8 cellular contexts compared by ENCODE assay signal in genomic region chr1:62144238-62144831, GRCh38. TPM values are rescaled to one million over a fixed set of nuclear protein-coding genes. Genes with fewer than 3 reads are reported as not detected.
DNase-seq lines count a peak whose midpoint lies in the region; ATAC-seq, FAIRE-seq and TF ChIP-seq lines count a peak whose summit lies in the region.

No MANE protein-coding gene starts in this region.

- H3K36me3 Mint-ChIP-seq in astrocyte (ENCODE audit: low read depth, unreplicated experiment): peaks cover 4% of the 10 kb centered on the region
- H3K36me3 Mint-ChIP-seq in stimulated activated effector memory CD8-positive, alpha-beta T cell treated with anti-CD3 and anti-CD28 coated beads, Interleukin-12 subunit alpha, Interleukin-12 subunit beta, amount 100 ng/mL, for 72 hours: peaks cover 18% of the 10 kb centered on the region
- H3K36me3 Mint-ChIP-seq in activated T-helper 17 cell treated with anti-CD3 and anti-CD28 coated beads, Interleukin-2, amount 50 U/mL, for 72 hours (ENCODE audit: low read depth): peaks cover 27% of the 10 kb centered on the region

- no peaks in the 10 kb centered on the region for H3K27me3 ChIP-seq in heart right ventricle
- H3K27me3 ChIP-seq in astrocyte (ENCODE audit: insufficient read depth, low read length): no peaks in the 10 kb centered on the region
- H3K27me3 ChIP-seq in keratinocyte (ENCODE audit: control insufficient read depth, extremely low read depth, insufficient read depth, low read length): no peaks in the 10 kb centered on the region

- H3K9ac ChIP-seq in astrocyte (ENCODE audit: low read length) (no peak overlapping the region), keratinocyte (ENCODE audit: control insufficient read depth, extremely low read depth, insufficient read depth, low read length) (no peak overlapping the region)

- ATAC-seq in heart right ventricle (peak in 2 of 8 donors; percentile 10 to 33), HG03342 (IDR thresholded peaks at IDR 0.05; ENCODE audit: unreplicated experiment) (peak; percentile 81)
- no peak for ATAC-seq in stimulated activated effector memory CD8-positive, alpha-beta T cell treated with anti-CD3 and anti-CD28 coated beads, Interleukin-12 subunit alpha, Interleukin-12 subunit beta, amount 100 ng/mL, for 72 hours
- no peak for ATAC-seq in activated T-helper 17 cell treated with anti-CD3 and anti-CD28 coated beads, Interleukin-2, amount 50 U/mL, for 72 hours (replicated peaks)

- intact Hi-C loops in heart right ventricle (cut with DNase I) (loop anchor here in 1 of 10 donors (5.0 kb wide), 1 partner anchor 67 kb away; no protein-coding TSS in a partner anchor), cardiac septum (cut with DNase I) (no loop called here)

- no peak overlapping the region for H3K27ac ChIP-seq in heart right ventricle
- H3K27ac ChIP-seq in astrocyte (ENCODE audit: low read depth, low read length): no peak overlapping the region
- no peak overlapping the region for H3K27ac ChIP-seq in keratinocyte (ENCODE audit: control insufficient read depth, insufficient read depth, low read length)

- H3K9me3 Mint-ChIP-seq in astrocyte (ENCODE audit: unreplicated experiment): no peaks in the 10 kb centered on the region
- no peaks in the 10 kb centered on the region for H3K9me3 Mint-ChIP-seq in stimulated activated effector memory CD8-positive, alpha-beta T cell treated with anti-CD3 and anti-CD28 coated beads, Interleukin-12 subunit alpha, Interleukin-12 subunit beta, amount 100 ng/mL, for 72 hours
- H3K9me3 Mint-ChIP-seq in activated T-helper 17 cell treated with anti-CD3 and anti-CD28 coated beads, Interleukin-2, amount 50 U/mL, for 72 hours: no peaks in the 10 kb centered on the region

- H3K9me1 ChIP-seq in keratinocyte (ENCODE audit: control insufficient read depth, extremely low read depth, insufficient read depth, low read length): no peaks in the 10 kb centered on the region

- H3K36me3 ChIP-seq in heart right ventricle (peaks cover 0 to 20% (median 7%) of the 10 kb centered on the region in 9 donors), astrocyte (ENCODE audit: insufficient read depth, low read length) (no peaks in the 10 kb centered on the region), keratinocyte (ENCODE audit: control insufficient read depth in 2 of 2, extremely low read depth in 1 of 2, insufficient read depth in 2 of 2, low read length in 2 of 2) (peaks cover 13 to 16% of the 10 kb centered on the region in 2 experiments)

- FAIRE-seq in astrocyte (lab: Jason Lieb, UNC): no peak
- FAIRE-seq in keratinocyte (lab: Jason Lieb, UNC): peak; percentile 41

- 0% methylated on average over 1 of the region's 1 CpG for WGBS in heart right ventricle, 2 donors

- H2AFZ ChIP-seq in astrocyte (ENCODE audit: low read depth, low read length) (no peak overlapping the region), keratinocyte (ENCODE audit: control insufficient read depth, low read length) (no peak overlapping the region)

- TF ChIP-seq CTCF in heart right ventricle (IDR thresholded peaks at IDR 0.05) (peak; percentile 39 to 84 (median 71)), astrocyte (IDR thresholded peaks at IDR 0.05; ENCODE audit: insufficient read depth, low read depth, low read length) (peak; percentile 69), keratinocyte (optimal IDR thresholded peaks at IDR 0.05 in 1 of 3, IDR thresholded peaks at IDR 0.05 in 1 of 3, conservative IDR thresholded peaks at IDR 0.05 in 1 of 3; ENCODE audit: extremely low read depth in 1 of 3, insufficient read depth in 2 of 3, low read length in 3 of 3) (peak; percentile 45 to 66 (median 52))

- H4K20me1 ChIP-seq in astrocyte (ENCODE audit: insufficient read depth, low read length): no peaks in the 10 kb centered on the region
- H4K20me1 ChIP-seq in keratinocyte (ENCODE audit: control insufficient read depth, extremely low read depth, insufficient read depth, low read length): no peaks in the 10 kb centered on the region

- H3K9me3 ChIP-seq in heart right ventricle (no peaks in the 10 kb centered on the region), astrocyte (ENCODE audit: insufficient read depth, low read depth, low read length) (no peaks in the 10 kb centered on the region), keratinocyte (ENCODE audit: control insufficient read depth, low read depth, low read length) (no peaks in the 10 kb centered on the region)

- DNase-seq in heart right ventricle (peak in 1 of 2 donors; percentile 25), cardiac septum (ENCODE audit: low spot score) (no peak), NOMO-1 treated with dmso at 0.1 percent for 144 hours (lab: John Stamatoyannopoulos, UW; ENCODE audit: unreplicated experiment) (peak; percentile 2), astrocyte (ENCODE audit: low read depth) (peak; percentile 19), keratinocyte (ENCODE audit: low read depth, low spot score) (no peak)
- peak; percentile 10 to 60 for DNase-seq in stimulated activated effector memory CD8-positive, alpha-beta T cell treated with anti-CD3 and anti-CD28 coated beads, Interleukin-12 subunit alpha, Interleukin-12 subunit beta, amount 100 ng/mL, for 72 hours (ENCODE audit: low spot score in 2 of 2)

- no peaks in the 10 kb centered on the region for H3K79me2 ChIP-seq in astrocyte (ENCODE audit: insufficient read depth, low read length)
- no peaks in the 10 kb centered on the region for H3K79me2 ChIP-seq in keratinocyte (ENCODE audit: control insufficient read depth, insufficient read depth, low read length)

- H3K4me2 ChIP-seq in astrocyte (ENCODE audit: low read length) (no peak overlapping the region), keratinocyte (ENCODE audit: control insufficient read depth, extremely low read depth, insufficient read depth, low read depth, low read length) (no peak overlapping the region)

- peaks cover 8% of the 10 kb centered on the region for H3K4me1 Mint-ChIP-seq in astrocyte (ENCODE audit: low read depth, unreplicated experiment)
- no peaks in the 10 kb centered on the region for H3K4me1 Mint-ChIP-seq in stimulated activated effector memory CD8-positive, alpha-beta T cell treated with anti-CD3 and anti-CD28 coated beads, Interleukin-12 subunit alpha, Interleukin-12 subunit beta, amount 100 ng/mL, for 72 hours
- H3K4me1 Mint-ChIP-seq in activated T-helper 17 cell treated with anti-CD3 and anti-CD28 coated beads, Interleukin-2, amount 50 U/mL, for 72 hours: no peaks in the 10 kb centered on the region

- H3K4me3 Mint-ChIP-seq in astrocyte (ENCODE audit: unreplicated experiment): no peak overlapping the region
- H3K4me3 Mint-ChIP-seq in stimulated activated effector memory CD8-positive, alpha-beta T cell treated with anti-CD3 and anti-CD28 coated beads, Interleukin-12 subunit alpha, Interleukin-12 subunit beta, amount 100 ng/mL, for 72 hours: no peak overlapping the region
- no peak overlapping the region for H3K4me3 Mint-ChIP-seq in activated T-helper 17 cell treated with anti-CD3 and anti-CD28 coated beads, Interleukin-2, amount 50 U/mL, for 72 hours

- H3K4me3 ChIP-seq in heart right ventricle (no peak overlapping the region), astrocyte (ENCODE audit: insufficient read depth, low read depth, low read length) (no peak overlapping the region), keratinocyte (ENCODE audit: control insufficient read depth in 2 of 3, extremely low read depth in 1 of 3, insufficient read depth in 2 of 3, low read depth in 1 of 3, low read length in 3 of 3) (no peak overlapping the region)

- H3K4me1 ChIP-seq in heart right ventricle: peaks cover 0 to 20% (median 5%) of the 10 kb centered on the region in 9 donors
- H3K4me1 ChIP-seq in astrocyte (ENCODE audit: insufficient read depth, low read length): no peaks in the 10 kb centered on the region
- H3K4me1 ChIP-seq in keratinocyte (ENCODE audit: control insufficient read depth, extremely low read depth, insufficient read depth, low read length): no peaks in the 10 kb centered on the region

- no peaks in the 10 kb centered on the region for H3K27me3 Mint-ChIP-seq in astrocyte (ENCODE audit: low read depth, unreplicated experiment)
- no peaks in the 10 kb centered on the region for H3K27me3 Mint-ChIP-seq in activated T-helper 17 cell treated with anti-CD3 and anti-CD28 coated beads, Interleukin-2, amount 50 U/mL, for 72 hours

- no peak overlapping the region for H3K27ac Mint-ChIP-seq in astrocyte (ENCODE audit: unreplicated experiment)
- no peak overlapping the region for H3K27ac Mint-ChIP-seq in stimulated activated effector memory CD8-positive, alpha-beta T cell treated with anti-CD3 and anti-CD28 coated beads, Interleukin-12 subunit alpha, Interleukin-12 subunit beta, amount 100 ng/mL, for 72 hours
- H3K27ac Mint-ChIP-seq in activated T-helper 17 cell treated with anti-CD3 and anti-CD28 coated beads, Interleukin-2, amount 50 U/mL, for 72 hours: no peak overlapping the region

- dilution Hi-C loops in keratinocyte (cut with MboI; ENCODE audit: extremely low pct_ligation_motif_present, low sequenced_read_pairs): no loop called here

RNA-seq across cellular contexts. Expression of gene L1TD1, which starts 50.3 kb away (rescaled TPM):
- total RNA-seq in heart right ventricle: under 1 TPM in 2 of 10 donors, not detected in 8; 0.07 to 0.12 TPM
- polyA plus RNA-seq in heart right ventricle: under 1 TPM in 1 of 2 donors, not detected in 1; 0.16 TPM
- 0.67 TPM for total RNA-seq in cardiac septum
- total RNA-seq in astrocyte: 9.9 and 10.6 TPM in 2 replicates
- 0.12 to 0.24 TPM (median 0.20 TPM) in 3 replicates for polyA plus RNA-seq in keratinocyte
- 0.15 TPM for polyA plus RNA-seq in keratinocyte (2011; ENCODE audit: low read depth)
- 0.10 and 0.16 TPM in 2 replicates for polyA plus RNA-seq in keratinocyte (2011; cell fraction: cytosol; rRNA removed)
- polyA plus RNA-seq in keratinocyte (2011; cell fraction: nucleus; rRNA removed): 0.16 and 0.19 TPM in 2 replicates
- polyA plus RNA-seq in keratinocyte (2012; ENCODE audit: low replicate concordance): 0.06 and 0.36 TPM in 2 replicates
- 0.06 TPM in 1 of 3 replicates, not detected in the others for polyA minus RNA-seq in keratinocyte
- not detected for polyA minus RNA-seq in keratinocyte (2011; cell fraction: cytosol; rRNA and poly(A)+ RNA removed)
- 0.16 TPM in 1 of 2 replicates, not detected in the other for polyA minus RNA-seq in keratinocyte (2011; cell fraction: nucleus; rRNA and poly(A)+ RNA removed)
- total RNA-seq in activated T-helper 17 cell treated with anti-CD3 and anti-CD28 coated beads, Interleukin-2, amount 50 U/mL, for 72 hours: not detected

Comparison
In these comparisons a context has a peak if more than half of its experiments do, and no peak if none do; other contexts are left out.
1. DNase-seq: peak in NOMO-1 treated with dmso at 0.1 percent for 144 hours (single experiment), astrocyte (single experiment) and stimulated activated effector memory CD8-positive, alpha-beta T cell treated with anti-CD3 and anti-CD28 coated beads, Interleukin-12 subunit alpha, Interleukin-12 subunit beta, amount 100 ng/mL, for 72 hours (2 of 2); none in cardiac septum (single experiment) and keratinocyte (single experiment).
2. Peak in every context shown above with its lines, with median percentiles within 50 percentile points of each other: CTCF ChIP-seq.